In genomic region chr4:114272226-114272625, GRCh38 we compare ENCODE assay signal across 12 cellular contexts.
DNase-seq lines count a peak whose midpoint lies in the region; ATAC-seq, FAIRE-seq and TF ChIP-seq lines count a peak whose summit lies in the region.
"Had no signal": no experiment of that assay in that cellular context is flagged by ENCODE, and none has a peak within 500 bp of the region (broad histone marks: within the 10 kb centered on the region; RNA-seq: fewer than 3 reads in every experiment).

No MANE protein-coding gene starts in this region.

- no peaks in the 10 kb centered on the region for H3K4me1 ChIP-seq in small intestine (ENCODE audit: control insufficient read depth in 2 of 2, insufficient read depth in 1 of 2, low read depth in 1 of 2, low read length in 1 of 2)
- H3K4me1 ChIP-seq: upper lobe of left lung had no signal

- no peaks in the 10 kb centered on the region for H3K9me3 Mint-ChIP-seq in activated T-helper 17 cell treated with anti-CD3 and anti-CD28 coated beads, Interleukin-2, amount 50 U/mL, for 72 hours
- no peaks in the 10 kb centered on the region for H3K9me3 Mint-ChIP-seq in T-cell
- H3K9me3 Mint-ChIP-seq: activated naive CD8-positive, alpha-beta T cell treated with anti-CD3 and anti-CD28 coated beads for 36 hours had no signal

- POLR2A ChIA-PET in T-cell (lab: Charles Lee), result no interaction called here

- peak; percentile 75 for ATAC-seq in activated T-helper 17 cell treated with anti-CD3 and anti-CD28 coated beads, Interleukin-2, amount 50 U/mL, for 72 hours (replicated peaks)
- ATAC-seq in T-cell (replicated peaks in 1 of 4), result no peak
- ATAC-seq: natural killer cell treated with Interleukin-12 subunit alpha and Interleukin-12 subunit beta and Interleukin-15 and Interleukin-18, amount 100 ng/mL, for 72 hours had no signal

- FAIRE-seq in urothelium cell line (lab: Jason Lieb, UNC), result no peak
- no peak for FAIRE-seq in small intestine (lab: Jason Lieb, UNC)

- H3K27me3 ChIP-seq in small intestine (ENCODE audit: control insufficient read depth in 2 of 2, insufficient read depth in 2 of 2, low read length in 2 of 2), result no peaks in the 10 kb centered on the region
- H3K27me3 ChIP-seq: upper lobe of left lung had no signal

- H3K27ac Mint-ChIP-seq in activated T-helper 17 cell treated with anti-CD3 and anti-CD28 coated beads, Interleukin-2, amount 50 U/mL, for 72 hours, result no peak overlapping the region
- no peak overlapping the region for H3K27ac Mint-ChIP-seq in T-cell
- H3K27ac Mint-ChIP-seq: activated naive CD8-positive, alpha-beta T cell treated with anti-CD3 and anti-CD28 coated beads for 36 hours; natural killer cell treated with Interleukin-12 subunit alpha and Interleukin-12 subunit beta and Interleukin-15 and Interleukin-18, amount 100 ng/mL, for 72 hours had no signal

- DNase-seq in NOMO-1 treated with DMSO at 0.1 percent for 48 hours (lab: John Stamatoyannopoulos, UW; ENCODE audit: unreplicated experiment) (peak; percentile 10), NOMO-1 (lab: John Stamatoyannopoulos, UW; ENCODE audit: unreplicated experiment in 2 of 2) (no peak), foreskin fibroblast (peak; percentile 89 to 92), urothelium cell line (ENCODE audit: low spot score) (peak; percentile 48), small intestine (no peak), T-cell (no peak), NCI-H187 (lab: John Stamatoyannopoulos, UW) (no peak)
- DNase-seq: activated naive CD8-positive, alpha-beta T cell treated with anti-CD3 and anti-CD28 coated beads for 36 hours; MM.1S; upper lobe of left lung had no signal

- H3K4me3 ChIP-seq in foreskin fibroblast (ENCODE audit: low read depth in 1 of 2, low read length in 2 of 2) (no peak overlapping the region), small intestine (ENCODE audit: low read depth in 1 of 2, low read length in 2 of 2) (no peak overlapping the region)
- H3K4me3 ChIP-seq: upper lobe of left lung had no signal

- TF ChIP-seq CTCF in foreskin fibroblast (IDR thresholded peaks at IDR 0.05; ENCODE audit: low read depth, low read length), result no peak

- no peaks in the 10 kb centered on the region for H3K27me3 Mint-ChIP-seq in activated T-helper 17 cell treated with anti-CD3 and anti-CD28 coated beads, Interleukin-2, amount 50 U/mL, for 72 hours
- H3K27me3 Mint-ChIP-seq in T-cell, result no peaks in the 10 kb centered on the region
- H3K27me3 Mint-ChIP-seq: activated naive CD8-positive, alpha-beta T cell treated with anti-CD3 and anti-CD28 coated beads for 36 hours; natural killer cell treated with Interleukin-12 subunit alpha and Interleukin-12 subunit beta and Interleukin-15 and Interleukin-18, amount 100 ng/mL, for 72 hours had no signal

- no peak overlapping the region for H3K4me3 Mint-ChIP-seq in activated T-helper 17 cell treated with anti-CD3 and anti-CD28 coated beads, Interleukin-2, amount 50 U/mL, for 72 hours
- no peak overlapping the region for H3K4me3 Mint-ChIP-seq in T-cell
- H3K4me3 Mint-ChIP-seq: activated naive CD8-positive, alpha-beta T cell treated with anti-CD3 and anti-CD28 coated beads for 36 hours; natural killer cell treated with Interleukin-12 subunit alpha and Interleukin-12 subunit beta and Interleukin-15 and Interleukin-18, amount 100 ng/mL, for 72 hours had no signal

- H3K36me3 Mint-ChIP-seq in activated T-helper 17 cell treated with anti-CD3 and anti-CD28 coated beads, Interleukin-2, amount 50 U/mL, for 72 hours (ENCODE audit: low read depth), result no peaks in the 10 kb centered on the region
- H3K36me3 Mint-ChIP-seq in T-cell, result no peaks in the 10 kb centered on the region
- H3K36me3 Mint-ChIP-seq: activated naive CD8-positive, alpha-beta T cell treated with anti-CD3 and anti-CD28 coated beads for 36 hours; natural killer cell treated with Interleukin-12 subunit alpha and Interleukin-12 subunit beta and Interleukin-15 and Interleukin-18, amount 100 ng/mL, for 72 hours had no signal

- no peak overlapping the region for H3K27ac ChIP-seq in small intestine (ENCODE audit: low read depth in 1 of 2, low read length in 1 of 2)
- H3K27ac ChIP-seq: upper lobe of left lung had no signal

- no peaks in the 10 kb centered on the region for H3K4me1 Mint-ChIP-seq in activated T-helper 17 cell treated with anti-CD3 and anti-CD28 coated beads, Interleukin-2, amount 50 U/mL, for 72 hours
- peaks cover 2 to 6% (median 3%) of the 10 kb centered on the region in 3 donors for H3K4me1 Mint-ChIP-seq in T-cell

- H3K9me3 ChIP-seq in small intestine (ENCODE audit: control insufficient read depth, low read depth), result no peaks in the 10 kb centered on the region
- H3K9me3 ChIP-seq: upper lobe of left lung had no signal

- no peaks in the 10 kb centered on the region for H3K36me3 ChIP-seq in small intestine (ENCODE audit: control insufficient read depth in 2 of 2, insufficient read depth in 2 of 2, low read length in 2 of 2)
- H3K36me3 ChIP-seq: upper lobe of left lung had no signal

- CTCF ChIA-PET in T-cell (lab: Charles Lee), result no interaction called here

Comparison
In these comparisons a context has a peak if more than half of its experiments do, and no peak if none do; other contexts are left out.
1. DNase-seq: peak in NOMO-1 treated with DMSO at 0.1 percent for 48 hours (single experiment), foreskin fibroblast (2 of 2) and urothelium cell line (single experiment); none in NOMO-1 (0 of 2), small intestine (single experiment), T-cell (0 of 34) and NCI-H187 (0 of 2).